In the genomic region with DNA sequence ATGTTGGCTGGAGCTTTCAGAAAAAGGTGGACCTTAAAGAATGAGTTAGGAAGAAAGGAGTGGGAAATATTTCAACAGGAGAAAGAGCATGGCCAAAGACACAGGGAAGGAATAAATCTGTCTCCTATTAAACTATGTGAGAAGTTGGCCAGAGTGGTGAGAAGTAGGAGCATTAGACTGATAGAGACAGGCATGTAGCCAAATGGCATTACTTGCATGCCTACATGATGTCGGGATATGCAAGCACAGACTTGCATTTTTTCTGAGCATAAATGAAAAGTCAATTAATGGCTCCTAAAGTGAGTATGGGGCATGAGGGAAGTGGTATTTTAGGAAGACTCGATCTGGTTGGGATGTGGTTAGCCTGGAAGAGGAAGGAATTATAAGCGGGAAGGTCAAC, we compare ENCODE assay signal across 33 cellular contexts.
DNase-seq lines count a peak whose midpoint lies in the region; ATAC-seq and TF ChIP-seq lines count a peak whose summit lies in the region.
"Had no signal": no experiment of that assay in that cellular context is flagged by ENCODE, and none has a peak within 500 bp of the region (broad histone marks: within the 10 kb centered on the region; RNA-seq: fewer than 3 reads in every experiment).

No MANE protein-coding gene starts in this region.

- DNase-seq in H4 (ENCODE audit: low spot score) (peak; percentile 27), amniotic epithelial cell (ENCODE audit: low read depth) (peak; percentile 73), fibroblast of peridontal ligament (ENCODE audit: extremely low read depth) (peak; percentile 7), retinal pigment epithelial cell (ENCODE audit: low read depth) (peak; percentile 52), DMS114 treated with DMSO at 0.1 percent for 48 hours (lab: John Stamatoyannopoulos, UW; ENCODE audit: unreplicated experiment) (no peak), osteoblast (ENCODE audit: insufficient read length, low spot score, missing footprints) (no peak), osteocyte (ENCODE audit: extremely low spot score, unreplicated experiment) (no peak)
- DNase-seq: activated CD4-positive, alpha-beta T cell treated with anti-CD3 and anti-CD28 coated beads for 36 hours; activated CD8-positive, alpha-beta memory T cell treated with anti-CD3 and anti-CD28 coated beads, Interleukin-2, amount 50 U/mL, for 48 hours; activated CD8-positive, alpha-beta T cell treated with anti-CD3 and anti-CD28 coated beads for 36 hours; activated naive CD4-positive, alpha-beta T cell treated with anti-CD3 and anti-CD28 coated beads for 36 hours; adrenal gland; DMS53; foreskin fibroblast; H7; heart left ventricle; kidney; left ventricle myocardium superior; naive thymus-derived CD8-positive, alpha-beta T cell; NCI-H1417; NCI-H2081 treated with DMSO at 0.1 percent for 48 hours; NCI-H774; sigmoid colon; SW 1271; T-helper 9 cell had no signal

- no peak overlapping the region for H2AFZ ChIP-seq in osteoblast (ENCODE audit: low read length)

- H3K79me2 ChIP-seq in osteoblast (ENCODE audit: insufficient read depth, low read length) = no peaks in the 10 kb centered on the region

- peaks cover 9% of the 10 kb centered on the region for H3K27me3 Mint-ChIP-seq in osteocyte (ENCODE audit: unreplicated experiment)

- no peaks in the 10 kb centered on the region for H4K20me1 ChIP-seq in osteoblast (ENCODE audit: insufficient read depth, low read length)
- H4K20me1 ChIP-seq: BLaER1 had no signal

- no peaks in the 10 kb centered on the region for H3K36me3 Mint-ChIP-seq in osteocyte (ENCODE audit: unreplicated experiment)
- H3K36me3 Mint-ChIP-seq: naive thymus-derived CD8-positive, alpha-beta T cell; stimulated activated effector memory CD8-positive, alpha-beta T cell treated with anti-CD3 and anti-CD28 coated beads, Interleukin-12 subunit alpha, Interleukin-12 subunit beta, amount 100 ng/mL, for 72 hours; type B pancreatic cell had no signal

- no peaks in the 10 kb centered on the region for H3K36me3 ChIP-seq in osteoblast (ENCODE audit: insufficient read depth, low read length)
- H3K36me3 ChIP-seq: adrenal gland, BLaER1, heart left ventricle, prostate gland, sigmoid colon had no signal

- ATAC-seq in GM21786 (IDR thresholded peaks at IDR 0.05; ENCODE audit: unreplicated experiment) = no peak
- ATAC-seq: activated CD4-positive, alpha-beta T cell treated with anti-CD3 and anti-CD28 coated beads for 36 hours; activated CD8-positive, alpha-beta T cell treated with anti-CD3 and anti-CD28 coated beads for 36 hours; heart left ventricle; left ventricle myocardium superior; naive thymus-derived CD8-positive, alpha-beta T cell; stimulated activated effector memory CD8-positive, alpha-beta T cell treated with anti-CD3 and anti-CD28 coated beads, Interleukin-12 subunit alpha, Interleukin-12 subunit beta, amount 100 ng/mL, for 72 hours had no signal

- H3K4me1 ChIP-seq in osteoblast (ENCODE audit: insufficient read depth, low read length) = no peaks in the 10 kb centered on the region
- H3K4me1 ChIP-seq: adrenal gland, BLaER1, heart left ventricle, prostate gland had no signal

- H3K4me1 Mint-ChIP-seq in osteocyte (ENCODE audit: unreplicated experiment) = no peaks in the 10 kb centered on the region
- H3K4me1 Mint-ChIP-seq: activated CD4-positive, alpha-beta T cell treated with anti-CD3 and anti-CD28 coated beads for 36 hours; naive thymus-derived CD8-positive, alpha-beta T cell; stimulated activated effector memory CD8-positive, alpha-beta T cell treated with anti-CD3 and anti-CD28 coated beads, Interleukin-12 subunit alpha, Interleukin-12 subunit beta, amount 100 ng/mL, for 72 hours had no signal

- H3K4me3 ChIP-seq in retinal pigment epithelial cell (ENCODE audit: low read length) (no peak overlapping the region), osteoblast (ENCODE audit: insufficient read depth, low read length) (no peak overlapping the region)
- H3K4me3 ChIP-seq: adrenal gland, BLaER1, heart left ventricle, prostate gland, sigmoid colon had no signal

- H3K27ac ChIP-seq in osteoblast (ENCODE audit: low read depth, low read length) = no peak overlapping the region
- H3K27ac ChIP-seq: adrenal gland, BLaER1, heart left ventricle, HL-60, prostate gland, sigmoid colon, VCaP had no signal

- no peaks in the 10 kb centered on the region for H3K9me3 Mint-ChIP-seq in osteocyte (ENCODE audit: unreplicated experiment)
- H3K9me3 Mint-ChIP-seq: activated naive CD4-positive, alpha-beta T cell treated with anti-CD3 and anti-CD28 coated beads for 36 hours; activated T-helper 1 cell treated with anti-CD3 and anti-CD28 coated beads, Interleukin-12 subunit alpha, Interleukin-12 subunit beta, Interleukin-2, Interleukin-4 antibody, amounts not matched to agents 30 ng/mL and 10 ng/mL and 1 ng/mL, durations not matched to agents 14 hours and 24 hours and 36 hours; type B pancreatic cell had no signal

- H3K9me3 ChIP-seq in osteoblast (ENCODE audit: low read depth, low read length) = no peaks in the 10 kb centered on the region
- H3K9me3 ChIP-seq: adrenal gland, BLaER1, heart left ventricle, prostate gland, sigmoid colon had no signal

- H3K4me3 Mint-ChIP-seq in osteocyte (ENCODE audit: unreplicated experiment) = no peak overlapping the region
- H3K4me3 Mint-ChIP-seq: activated CD4-positive, alpha-beta T cell treated with anti-CD3 and anti-CD28 coated beads for 36 hours; activated CD8-positive, alpha-beta T cell treated with anti-CD3 and anti-CD28 coated beads for 36 hours; activated naive CD4-positive, alpha-beta T cell treated with anti-CD3 and anti-CD28 coated beads for 36 hours; activated T-helper 1 cell treated with anti-CD3 and anti-CD28 coated beads, Interleukin-12 subunit alpha, Interleukin-12 subunit beta, Interleukin-2, Interleukin-4 antibody, amounts not matched to agents 30 ng/mL and 10 ng/mL and 1 ng/mL, durations not matched to agents 14 hours and 24 hours and 36 hours; naive thymus-derived CD8-positive, alpha-beta T cell; stimulated activated effector memory CD8-positive, alpha-beta T cell treated with anti-CD3 and anti-CD28 coated beads, Interleukin-12 subunit alpha, Interleukin-12 subunit beta, amount 100 ng/mL, for 72 hours; type B pancreatic cell had no signal

- no peak overlapping the region for H3K4me2 ChIP-seq in osteoblast (ENCODE audit: insufficient read depth, low read length)
- H3K4me2 ChIP-seq: BLaER1 had no signal

- TF ChIP-seq CTCF in retinal pigment epithelial cell (conservative IDR thresholded peaks at IDR 0.05; ENCODE audit: low read depth, low read length) (no peak), osteoblast (IDR thresholded peaks at IDR 0.05; ENCODE audit: extremely low read depth, low read depth, low read length) (no peak), osteocyte (IDR thresholded peaks at IDR 0.05) (no peak)

- no peak overlapping the region for H3K27ac Mint-ChIP-seq in osteocyte (ENCODE audit: unreplicated experiment)
- H3K27ac Mint-ChIP-seq: activated CD4-positive, alpha-beta T cell treated with anti-CD3 and anti-CD28 coated beads for 36 hours; activated CD8-positive, alpha-beta T cell treated with anti-CD3 and anti-CD28 coated beads for 36 hours; activated naive CD4-positive, alpha-beta T cell treated with anti-CD3 and anti-CD28 coated beads for 36 hours; activated T-helper 1 cell treated with anti-CD3 and anti-CD28 coated beads, Interleukin-12 subunit alpha, Interleukin-12 subunit beta, Interleukin-2, Interleukin-4 antibody, amounts not matched to agents 30 ng/mL and 10 ng/mL and 1 ng/mL, durations not matched to agents 14 hours and 24 hours and 36 hours; naive thymus-derived CD8-positive, alpha-beta T cell; stimulated activated effector memory CD8-positive, alpha-beta T cell treated with anti-CD3 and anti-CD28 coated beads, Interleukin-12 subunit alpha, Interleukin-12 subunit beta, amount 100 ng/mL, for 72 hours; type B pancreatic cell had no signal

- no peaks in the 10 kb centered on the region for H3K27me3 ChIP-seq in osteoblast (ENCODE audit: insufficient read depth, low read length)
- H3K27me3 ChIP-seq: adrenal gland, BLaER1, sigmoid colon had no signal

Comparison
In these comparisons a context has a peak if more than half of its experiments do, and no peak if none do; other contexts are left out.
1. DNase-seq: peak in H4 (single experiment), amniotic epithelial cell (single experiment), fibroblast of peridontal ligament (single experiment) and retinal pigment epithelial cell (single experiment); none in DMS114 treated with DMSO at 0.1 percent for 48 hours (single experiment), osteoblast (single experiment) and osteocyte (single experiment).